ENCODE assay signal across 5 cellular contexts in the genomic region with DNA sequence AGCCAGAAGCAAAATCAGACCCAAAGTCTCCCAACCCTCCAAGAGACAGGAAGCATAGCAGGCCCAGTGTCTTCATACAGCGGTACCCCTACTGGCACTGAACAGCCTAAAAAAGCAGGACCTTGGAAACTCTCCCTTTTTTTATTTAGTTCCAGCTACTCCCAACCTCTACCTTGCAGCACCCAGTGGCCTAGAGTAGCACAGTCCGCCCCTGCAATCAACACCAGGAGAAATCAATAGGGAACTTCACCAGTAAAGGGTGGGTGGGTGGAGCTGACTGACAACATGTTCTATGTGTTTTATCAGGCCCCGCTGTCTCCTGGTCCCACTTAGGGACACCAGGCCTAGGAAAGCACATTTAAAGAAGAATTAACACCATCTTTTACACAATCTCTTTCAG.
"Had no signal": no experiment of that assay in that cellular context is flagged by ENCODE, and none has a peak within 500 bp of the region (broad histone marks: within the 10 kb centered on the region; RNA-seq: fewer than 3 reads in every experiment).

No MANE protein-coding gene starts in this region.

- H3K9me3 Mint-ChIP-seq: HFFc6 had no signal

- H3K27ac Mint-ChIP-seq: HFFc6, IgD-negative memory B cell had no signal

- H3K27ac ChIP-seq: HL-60 had no signal

- DNase-seq: HFFc6, KBM-7 had no signal

- H3K4me3 ChIP-seq: HAP-1 had no signal

- H3K4me1 ChIP-seq: HAP-1 had no signal

- H3K27me3 Mint-ChIP-seq: IgD-negative memory B cell had no signal

- H3K4me1 Mint-ChIP-seq: IgD-negative memory B cell had no signal

- H3K4me3 Mint-ChIP-seq: HFFc6, IgD-negative memory B cell had no signal

- H3K36me3 Mint-ChIP-seq: IgD-negative memory B cell had no signal

- H3K9me3 ChIP-seq: HAP-1 had no signal

- H3K36me3 ChIP-seq: HAP-1 had no signal
